In the genomic region with DNA sequence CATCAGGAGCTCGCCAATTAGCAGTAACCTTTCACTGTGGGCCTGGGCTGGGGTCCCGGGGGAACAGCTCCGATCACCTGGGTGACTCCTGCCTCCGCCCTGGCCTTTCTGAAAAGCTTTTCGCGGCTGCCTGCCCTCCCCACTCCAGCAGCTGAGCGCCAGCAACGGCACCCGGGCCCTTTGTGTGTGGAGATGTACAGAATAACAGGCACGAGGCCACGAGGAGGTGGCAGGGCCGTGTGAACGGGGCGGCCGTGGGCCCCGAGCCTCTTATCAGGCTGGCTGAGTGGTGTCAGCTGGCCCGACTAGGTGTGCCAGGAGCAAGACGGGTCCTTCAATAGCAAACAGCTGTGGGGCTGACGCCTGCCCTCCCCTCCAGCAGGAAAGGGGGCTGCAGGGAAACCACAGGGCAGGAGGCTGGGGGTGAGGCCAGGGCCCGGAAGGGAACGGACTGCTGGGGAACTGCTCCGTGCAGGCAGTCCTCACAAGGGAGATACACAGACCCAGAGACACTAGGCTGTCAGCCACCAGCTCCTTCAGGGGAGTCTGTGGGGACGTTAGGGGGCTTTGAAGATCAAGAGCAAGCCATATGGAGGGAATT, we compare ENCODE assay signal across 9 cellular contexts. TPM values are rescaled to one million over a fixed set of nuclear protein-coding genes. Genes with fewer than 3 reads are reported as not detected.
DNase-seq lines count a peak whose midpoint lies in the region; ATAC-seq, FAIRE-seq and TF ChIP-seq lines count a peak whose summit lies in the region.
"Had no signal": no experiment of that assay in that cellular context is flagged by ENCODE, and none has a peak within 500 bp of the region (broad histone marks: within the 10 kb centered on the region; RNA-seq: fewer than 3 reads in every experiment).

No MANE protein-coding gene starts in this region.

- no peaks in the 10 kb centered on the region for H3K9me2 ChIP-seq in SK-N-SH

- ATAC-seq in SK-N-SH treated with all-trans-retinoic acid at 6 μM for 48 hours (no peak), GM18498 (IDR thresholded peaks at IDR 0.05; ENCODE audit: unreplicated experiment) (no peak)

- DNase-seq in SK-N-SH: peak; percentile 60
- peak; percentile 75 for DNase-seq in NCI-H345 treated with DMSO at 0.1 percent for 48 hours (lab: John Stamatoyannopoulos, UW; ENCODE audit: unreplicated experiment)
- DNase-seq in effector memory CD4-positive, alpha-beta T cell: no peak
- DNase-seq in spleen: peak; percentile 80
- DNase-seq in dermis blood vessel endothelial cell: no peak
- no peak for DNase-seq in RCC 7860 (ENCODE audit: low spot score)

- TF ChIP-seq RAD21 in SK-N-SH (IDR thresholded peaks at IDR 0.05; ENCODE audit: low read length): no peak

- intact Hi-C loops in spleen (cut with DNase I; ENCODE audit: low total_unique reads): no loop called here

- H3K79me2 ChIP-seq in SK-N-SH (ENCODE audit: insufficient read depth): no peaks in the 10 kb centered on the region

- no peak overlapping the region for H3K9ac ChIP-seq in SK-N-SH

- TF ChIP-seq EP300 in SK-N-SH (IDR thresholded peaks at IDR 0.05; ENCODE audit: borderline replicate concordance in 1 of 2, low read depth in 1 of 2, low read length in 1 of 2): no peak

- H3K36me3 ChIP-seq in SK-N-SH (replicated peaks in 1 of 2; ENCODE audit: control insufficient read depth in 1 of 2, insufficient read depth in 2 of 2, low read length in 1 of 2) (no peaks in the 10 kb centered on the region), spleen (no peaks in the 10 kb centered on the region)
- peaks cover 10% of the 10 kb centered on the region for H3K36me3 ChIP-seq in effector memory CD4-positive, alpha-beta T cell (ENCODE audit: control insufficient read depth, insufficient read depth, low read length)
- H3K36me3 ChIP-seq: breast epithelium had no signal

- no peaks in the 10 kb centered on the region for H3K27me3 ChIP-seq in SK-N-SH (ENCODE audit: insufficient read depth)
- no peaks in the 10 kb centered on the region for H3K27me3 ChIP-seq in effector memory CD4-positive, alpha-beta T cell (replicated peaks; ENCODE audit: control insufficient read depth, insufficient read depth, low read length, poor library complexity, severe bottlenecking)
- H3K27me3 ChIP-seq in spleen (replicated peaks in 1 of 7): no peaks in the 10 kb centered on the region
- H3K27me3 ChIP-seq: breast epithelium had no signal

- no peaks in the 10 kb centered on the region for H4K20me1 ChIP-seq in SK-N-SH (ENCODE audit: insufficient read depth)

- H2AFZ ChIP-seq in SK-N-SH (ENCODE audit: low read depth): no peak overlapping the region

- no peaks in the 10 kb centered on the region for H3F3A ChIP-seq in SK-N-SH (replicated peaks; ENCODE audit: insufficient read depth)

- H3K9me3 ChIP-seq in SK-N-SH (no peaks in the 10 kb centered on the region), spleen (no peaks in the 10 kb centered on the region)
- no peaks in the 10 kb centered on the region for H3K9me3 ChIP-seq in effector memory CD4-positive, alpha-beta T cell (ENCODE audit: control insufficient read depth, low read length)
- H3K9me3 ChIP-seq: breast epithelium had no signal

- 84% methylated on average over 11 of the region's 23 CpGs for WGBS in SK-N-SH (ENCODE audit: low lambda C conversion rate)
- WGBS in spleen, 5 donors: 30 to 33% (median 31%) methylated on average over 21 to 23 of the region's 23 CpGs

- no peak for TF ChIP-seq CTCF in SK-N-SH (IDR thresholded peaks at IDR 0.05)
- TF ChIP-seq CTCF in spleen (IDR thresholded peaks at IDR 0.05 in 8 of 11, conservative IDR thresholded peaks at IDR 0.05 in 3 of 11): no peak

- H3K27ac ChIP-seq in SK-N-SH (ENCODE audit: low read depth in 2 of 2, low read length in 1 of 2) (peak overlapping the region in 1 of 2 experiments; percentile 86; a peak in 2 of 4 replicates), spleen (peak overlapping the region in 4 of 8 donors; percentile 8 to 53 (median 38))
- peak overlapping the region; percentile 53 for H3K27ac ChIP-seq in effector memory CD4-positive, alpha-beta T cell (ENCODE audit: insufficient read depth, low read length, poor library complexity, severe bottlenecking)
- H3K27ac ChIP-seq: breast epithelium had no signal

- no peak overlapping the region for H3K4me2 ChIP-seq in SK-N-SH

- FAIRE-seq in RCC 7860 (lab: Jason Lieb, UNC): no peak

- no peak for TF ChIP-seq POLR2A in spleen (IDR thresholded peaks at IDR 0.05)

- CTCF ChIA-PET in SK-N-SH (lab: Yijun Ruan, JAX): interaction anchor here (0.9 to 13.1 kb wide), 5 partner anchors 19 to 121 kb away, joined by 3 to 326 read pairs (median 5); no protein-coding TSS in a partner anchor

- H3K4me1 ChIP-seq in SK-N-SH (ENCODE audit: control insufficient read depth in 1 of 2, insufficient read depth in 2 of 2, low read depth in 1 of 2, low read length in 1 of 2): peaks cover 0 to 57% of the 10 kb centered on the region in 2 experiments; a peak in 1 of 4 replicates
- H3K4me1 ChIP-seq in effector memory CD4-positive, alpha-beta T cell (ENCODE audit: control insufficient read depth, insufficient read depth, low read length, poor library complexity, severe bottlenecking): peaks cover 60% of the 10 kb centered on the region
- H3K4me1 ChIP-seq in spleen: peaks cover 30 to 72% (median 58%) of the 10 kb centered on the region in 6 donors
- H3K4me1 ChIP-seq: breast epithelium had no signal

- no peak overlapping the region for H3K4me3 ChIP-seq in SK-N-SH (ENCODE audit: low read depth in 2 of 2, low read length in 1 of 2)
- no peak overlapping the region for H3K4me3 ChIP-seq in effector memory CD4-positive, alpha-beta T cell (ENCODE audit: insufficient read depth, low read depth, low read length, poor library complexity, severe bottlenecking)
- no peak overlapping the region for H3K4me3 ChIP-seq in spleen
- H3K4me3 ChIP-seq: breast epithelium had no signal

- POLR2A ChIA-PET in SK-N-SH (lab: Yijun Ruan, JAX): interaction anchor here (0.9 to 1.6 kb wide), 2 partner anchors 41 to 44 kb away, joined by 3 read pairs; no protein-coding TSS in a partner anchor

TF ChIP-seq in SK-N-SH, 30 proteins besides CTCF, POLR2A, EP300 and RAD21 (continues in another document):
- TF ChIP-seq YY1 (IDR thresholded peaks at IDR 0.05; ENCODE audit: low read depth): no peak
- TF ChIP-seq JUND (IDR thresholded peaks at IDR 0.05): no peak
- TF ChIP-seq SMC3 (IDR thresholded peaks at IDR 0.05; ENCODE audit: low read depth, low read length): no peak
- TF ChIP-seq GABPA (IDR thresholded peaks at IDR 0.05; ENCODE audit: low read depth): no peak
- TF ChIP-seq FOXJ3 (CRISPR knock-in tag; IDR thresholded peaks at IDR 0.05): no peak
- no peak for TF ChIP-seq MEF2A (IDR thresholded peaks at IDR 0.05; ENCODE audit: borderline replicate concordance, low read depth)
- TF ChIP-seq POLR2AphosphoS5 (IDR thresholded peaks at IDR 0.05; ENCODE audit: low read depth, low read length): no peak
- TF ChIP-seq, protein P1, sequence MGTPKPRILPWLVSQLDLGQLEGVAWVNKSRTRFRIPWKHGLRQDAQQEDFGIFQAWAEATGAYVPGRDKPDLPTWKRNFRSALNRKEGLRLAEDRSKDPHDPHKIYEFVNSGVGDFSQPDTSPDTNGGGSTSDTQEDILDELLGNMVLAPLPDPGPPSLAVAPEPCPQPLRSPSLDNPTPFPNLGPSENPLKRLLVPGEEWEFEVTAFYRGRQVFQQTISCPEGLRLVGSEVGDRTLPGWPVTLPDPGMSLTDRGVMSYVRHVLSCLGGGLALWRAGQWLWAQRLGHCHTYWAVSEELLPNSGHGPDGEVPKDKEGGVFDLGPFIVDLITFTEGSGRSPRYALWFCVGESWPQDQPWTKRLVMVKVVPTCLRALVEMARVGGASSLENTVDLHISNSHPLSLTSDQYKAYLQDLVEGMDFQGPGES (IDR thresholded peaks at IDR 0.05; ENCODE audit: low read depth, low read length): no peak
- no peak for TF ChIP-seq SIN3A (IDR thresholded peaks at IDR 0.05; ENCODE audit: borderline replicate concordance, low read depth, low read length)
- TF ChIP-seq GATA2 (CRISPR knock-in tag; IDR thresholded peaks at IDR 0.05): no peak; the same call in 1 of the 2 replicates
- TF ChIP-seq FOSL2 (IDR thresholded peaks at IDR 0.05; ENCODE audit: borderline replicate concordance, low read depth): no peak
- TF ChIP-seq NFIC (IDR thresholded peaks at IDR 0.05; ENCODE audit: borderline replicate concordance): no peak

TF ChIP-seq in SK-N-SH treated with all-trans-retinoic acid at 6 μM for 48 hours, 23 proteins besides CTCF, POLR2A, EP300 and RAD21:
- TF ChIP-seq CSDC2 (CRISPR knock-in tag; IDR thresholded peaks at IDR 0.05): no peak
- no peak for TF ChIP-seq BACH2 (CRISPR knock-in tag; IDR thresholded peaks at IDR 0.05; ENCODE audit: borderline replicate concordance)
- TF ChIP-seq ESRRG (CRISPR knock-in tag; IDR thresholded peaks at IDR 0.05): no peak
- no peak for TF ChIP-seq RARB (CRISPR knock-in tag; IDR thresholded peaks at IDR 0.05)
- no peak for TF ChIP-seq ZNF565 (CRISPR knock-in tag; conservative IDR thresholded peaks at IDR 0.05; ENCODE audit: low read depth)
- TF ChIP-seq OSR1 (CRISPR knock-in tag; IDR thresholded peaks at IDR 0.05): no peak
- TF ChIP-seq SNAI2 (CRISPR knock-in tag; IDR thresholded peaks at IDR 0.05): no peak
- TF ChIP-seq ARNTL (CRISPR knock-in tag; IDR thresholded peaks at IDR 0.05; ENCODE audit: borderline replicate concordance, low read depth): no peak
- no peak for TF ChIP-seq ZNF70 (CRISPR knock-in tag; IDR thresholded peaks at IDR 0.05)
- no peak for TF ChIP-seq ZFP30 (CRISPR knock-in tag; IDR thresholded peaks at IDR 0.05)

RNA-seq across cellular contexts. Expression of gene NOL4L, which starts 56.7 kb away (rescaled TPM):
- 10.4 and 14.3 TPM in 2 replicates for polyA plus RNA-seq in SK-N-SH (2012; rRNA removed)
- 8.7 and 10.6 TPM in 2 replicates for polyA plus RNA-seq in SK-N-SH (2012; cell fraction: cytosol; rRNA removed)
- 35.9 and 37.2 TPM in 2 replicates for polyA plus RNA-seq in SK-N-SH (2012; cell fraction: nucleus; rRNA removed)
- total RNA-seq in spleen: 10 to 100 TPM; 25.3 to 45.4 (median 34.9) TPM
- polyA plus RNA-seq in spleen: 1 to 10 TPM; 3.4 to 8.4 (median 4.2) TPM
- 15.8 and 16.5 TPM in 2 replicates for total RNA-seq in dermis blood vessel endothelial cell

Comparison
In these comparisons a context has a peak if more than half of its experiments do, and no peak if none do; other contexts are left out.
1. DNase-seq: peak in SK-N-SH (single experiment), NCI-H345 treated with DMSO at 0.1 percent for 48 hours (single experiment) and spleen (single experiment); none in effector memory CD4-positive, alpha-beta T cell (0 of 3), dermis blood vessel endothelial cell (single experiment) and RCC 7860 (single experiment).